8 cellular contexts compared by ENCODE assay signal in the genomic region with DNA sequence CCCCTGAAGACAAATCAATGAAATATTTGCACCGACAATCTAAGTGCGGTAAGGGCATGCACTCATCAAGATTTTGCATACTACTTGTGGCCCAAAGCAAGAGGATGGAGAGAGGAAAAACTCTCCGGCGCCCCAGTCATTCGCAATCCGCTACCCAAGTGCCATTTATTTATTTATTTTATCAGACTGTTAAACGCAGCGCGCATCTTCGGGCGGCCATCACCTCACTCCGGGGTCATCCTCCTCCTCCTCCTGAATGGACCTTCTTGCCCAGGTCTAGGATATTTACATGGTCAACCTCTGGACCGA. TPM values are rescaled to one million over a fixed set of nuclear protein-coding genes. Genes with fewer than 3 reads are reported as not detected.
DNase-seq lines count a peak whose midpoint lies in the region; ATAC-seq and TF ChIP-seq lines count a peak whose summit lies in the region.

No MANE protein-coding gene starts in this region.

- no peak overlapping the region for H3K27ac Mint-ChIP-seq in activated T-cell treated with anti-CD3 and anti-CD28 coated beads, Interleukin-2, amount 50 U/mL, for 72 hours

- no peak overlapping the region for H4K91ac ChIP-seq in mesenchymal stem cell (ENCODE audit: low read length)

- H3K27ac ChIP-seq in mesenchymal stem cell (ENCODE audit: low read length, poor library complexity, severe bottlenecking) (no peak overlapping the region), uterus (peak overlapping the region; percentile 96 to 98)

- peaks cover 0 to 3% of the 10 kb centered on the region in 2 donors for H3K9me3 Mint-ChIP-seq in activated T-cell treated with anti-CD3 and anti-CD28 coated beads, Interleukin-2, amount 50 U/mL, for 72 hours

- no peak overlapping the region for H3K23ac ChIP-seq in mesenchymal stem cell (ENCODE audit: low read length in 2 of 2)

- peak overlapping the region; percentile 63 for H3K4me2 ChIP-seq in mesenchymal stem cell (ENCODE audit: low read length, poor library complexity, severe bottlenecking)

- H3K79me1 ChIP-seq in mesenchymal stem cell (replicated peaks; ENCODE audit: low read length, poor library complexity, severe bottlenecking), result peaks cover 1% of the 10 kb centered on the region

- peak overlapping the region; percentile 37 to 52 for H3K4me3 Mint-ChIP-seq in activated T-cell treated with anti-CD3 and anti-CD28 coated beads, Interleukin-2, amount 50 U/mL, for 72 hours

- peak overlapping the region; percentile 90 for H3K9ac ChIP-seq in mesenchymal stem cell (ENCODE audit: low read length)

- H3K36me3 Mint-ChIP-seq in activated T-cell treated with anti-CD3 and anti-CD28 coated beads, Interleukin-2, amount 50 U/mL, for 72 hours (ENCODE audit: insufficient read depth in 2 of 2), result peaks cover 0 to 5% of the 10 kb centered on the region in 2 donors

- no peak overlapping the region for H2BK12ac ChIP-seq in mesenchymal stem cell (ENCODE audit: low read length in 2 of 2)

- no peak for TF ChIP-seq POLR2A in uterus (IDR thresholded peaks at IDR 0.05)

- H3K18ac ChIP-seq in mesenchymal stem cell (ENCODE audit: low read depth in 1 of 2, low read length in 2 of 2), result peak overlapping the region in 1 of 2 experiments; percentile 66

- peaks cover 0 to 3% of the 10 kb centered on the region in 2 experiments for H3K36me3 ChIP-seq in mesenchymal stem cell (ENCODE audit: control insufficient read depth in 1 of 2, insufficient read depth in 2 of 2, low read depth in 1 of 2, low read length in 2 of 2)
- no peaks in the 10 kb centered on the region for H3K36me3 ChIP-seq in uterus

- no peak overlapping the region for H3K14ac ChIP-seq in mesenchymal stem cell (ENCODE audit: low read length in 2 of 2)

- H3K4me3 ChIP-seq in mesenchymal stem cell (ENCODE audit: insufficient read depth in 1 of 2, low read depth in 1 of 2, low read length in 2 of 2), result peak overlapping the region; percentile 79 to 94
- peak overlapping the region; percentile 83 to 88 for H3K4me3 ChIP-seq in uterus

- no peak overlapping the region for H4K8ac ChIP-seq in mesenchymal stem cell (ENCODE audit: low read length)

- no peaks in the 10 kb centered on the region for H3K27me3 ChIP-seq in mesenchymal stem cell (ENCODE audit: control insufficient read depth in 1 of 2, insufficient read depth in 1 of 2, low read length in 2 of 2)
- no peaks in the 10 kb centered on the region for H3K27me3 ChIP-seq in uterus

- H2BK15ac ChIP-seq in mesenchymal stem cell (ENCODE audit: low read depth, poor library complexity, severe bottlenecking), result no peak overlapping the region

- H3K4me1 ChIP-seq in mesenchymal stem cell (ENCODE audit: control insufficient read depth, insufficient read depth, low read depth, low read length) (no peaks in the 10 kb centered on the region), uterus (no peaks in the 10 kb centered on the region)

- ATAC-seq in activated T-cell treated with anti-CD3 and anti-CD28 coated beads, Interleukin-2, amount 50 U/mL, for 72 hours (replicated peaks in 1 of 2), result no peak
- ATAC-seq in GM21423 (IDR thresholded peaks at IDR 0.05; ENCODE audit: unreplicated experiment), result no peak
- ATAC-seq in GM18520 (IDR thresholded peaks at IDR 0.05; ENCODE audit: unreplicated experiment), result no peak
- no peak for ATAC-seq in GM19397 (IDR thresholded peaks at IDR 0.05; ENCODE audit: unreplicated experiment)

- under 1% methylated on average over 13 of the region's 13 CpGs for WGBS in mesenchymal stem cell

- intact Hi-C loops in uterus (cut with DNase I; ENCODE audit: low total_unique reads), result no loop called here

- H3K9me3 ChIP-seq in mesenchymal stem cell (ENCODE audit: control insufficient read depth, low read length) (no peaks in the 10 kb centered on the region), uterus (no peaks in the 10 kb centered on the region)

- H2BK120ac ChIP-seq in mesenchymal stem cell (ENCODE audit: low read depth, low read length), result peak overlapping the region; percentile 64

- H2BK5ac ChIP-seq in mesenchymal stem cell (ENCODE audit: low read depth, low read length, poor library complexity, severe bottlenecking), result no peak overlapping the region

- DNase-seq in activated T-cell treated with anti-CD3 and anti-CD28 coated beads, Interleukin-2, amount 50 U/mL, for 72 hours, result no peak
- DNase-seq in activated T-cell treated with anti-CD3 and anti-CD28 coated beads, Interleukin-2, amount 50 U/mL, for 1 hour, result no peak
- DNase-seq in cerebellum (ENCODE audit: low spot score) (peak; percentile 18), mesenchymal stem cell (peak; percentile 33), uterus (peak; percentile 26 to 28)

- H2AK5ac ChIP-seq in mesenchymal stem cell (ENCODE audit: low read length, severe bottlenecking), result no peak overlapping the region

- peaks cover 29% of the 10 kb centered on the region for H3K27me3 Mint-ChIP-seq in activated T-cell treated with anti-CD3 and anti-CD28 coated beads, Interleukin-2, amount 50 U/mL, for 72 hours (ENCODE audit: low read depth)

- no peak for TF ChIP-seq CTCF in uterus (IDR thresholded peaks at IDR 0.05)

- H2AFZ ChIP-seq in mesenchymal stem cell (ENCODE audit: low read depth, low read length), result peak overlapping the region; percentile 10

- no peaks in the 10 kb centered on the region for H3K4me1 Mint-ChIP-seq in activated T-cell treated with anti-CD3 and anti-CD28 coated beads, Interleukin-2, amount 50 U/mL, for 72 hours (ENCODE audit: low read depth)

- peak overlapping the region in 1 of 2 experiments; percentile 1 for H3K4ac ChIP-seq in mesenchymal stem cell (ENCODE audit: low read depth in 1 of 2, low read length in 2 of 2)

RNA-seq across cellular contexts. Expression of a gene that starts 1.2 kb away (rescaled TPM):
- total RNA-seq in activated T-cell treated with anti-CD3 and anti-CD28 coated beads, Interleukin-2, amount 50 U/mL, for 72 hours, result under 1 TPM in 1 of 2 donors, not detected in 1; 0.44 TPM
- total RNA-seq in cerebellum (132 TPM), uterus (10 to 100 TPM; 13.1 to 43.1 (median 20.4) TPM)
- 8.4 TPM for polyA plus RNA-seq in mesenchymal stem cell (2013, experiment 1 of 2)
- polyA plus RNA-seq in mesenchymal stem cell (2013, experiment 2 of 2), result 8.1 TPM

Comparison
In these comparisons a context has a peak if more than half of its experiments do, and no peak if none do; other contexts are left out.
1. DNase-seq: peak in cerebellum (single experiment), mesenchymal stem cell (single experiment) and uterus (2 of 2); none in activated T-cell treated with anti-CD3 and anti-CD28 coated beads, Interleukin-2, amount 50 U/mL, for 72 hours (0 of 2) and activated T-cell treated with anti-CD3 and anti-CD28 coated beads, Interleukin-2, amount 50 U/mL, for 1 hour (single experiment).
2. RNA of a gene that starts 1.2 kb away (total RNA-seq): 132 TPM in cerebellum (single experiment) and 13.1 to 43.1 TPM in uterus; 0.44 TPM in activated T-cell treated with anti-CD3 and anti-CD28 coated beads, Interleukin-2, amount 50 U/mL, for 72 hours; every median in the first group is over 4 times any median in the second.